In the genomic region with DNA sequence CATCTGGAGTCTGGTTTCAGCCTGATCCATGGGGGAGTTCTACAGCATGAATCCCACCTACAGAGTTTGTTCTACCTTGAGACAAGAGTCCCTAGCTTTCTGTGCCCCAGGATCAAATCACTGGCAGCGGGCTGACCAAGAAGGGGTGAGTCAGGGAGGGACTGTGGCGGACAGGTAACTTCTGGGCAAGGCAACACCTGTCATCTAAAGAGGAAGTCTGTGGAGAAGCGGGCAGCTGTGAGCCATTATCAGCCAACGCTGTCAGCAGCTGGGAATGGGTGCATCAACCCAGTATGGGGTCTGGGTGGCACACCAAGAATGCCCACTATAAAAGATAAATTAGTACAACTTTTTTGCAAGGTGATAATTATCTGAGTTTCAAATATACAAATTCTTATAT, we compare ENCODE assay signal across 21 cellular contexts.
"Had no signal": no experiment of that assay in that cellular context is flagged by ENCODE, and none has a peak within 500 bp of the region (broad histone marks: within the 10 kb centered on the region; RNA-seq: fewer than 3 reads in every experiment).

No MANE protein-coding gene starts in this region.

- H3K27me3 Mint-ChIP-seq: activated B cell treated with CpG ODN at 0.5 μM for 24 hours; activated CD4-positive, alpha-beta T cell treated with anti-CD3 and anti-CD28 coated beads for 36 hours; activated naive CD4-positive, alpha-beta T cell treated with anti-CD3 and anti-CD28 coated beads, Interleukin-2, amount 50 U/mL, for 24 hours; brain; progenitor cell of endocrine pancreas; T-helper 17 cell had no signal

- H3K27ac Mint-ChIP-seq: activated B cell treated with CpG ODN at 0.5 μM for 24 hours; activated CD4-positive, alpha-beta T cell treated with anti-CD3 and anti-CD28 coated beads for 36 hours; activated naive CD4-positive, alpha-beta T cell treated with anti-CD3 and anti-CD28 coated beads, Interleukin-2, amount 50 U/mL, for 24 hours; activated T-cell treated with anti-CD3 and anti-CD28 coated beads, Interleukin-2, amount 50 U/mL, for 72 hours; brain; natural killer cell; progenitor cell of endocrine pancreas had no signal

- ATAC-seq: activated CD4-positive, alpha-beta T cell treated with anti-CD3 and anti-CD28 coated beads for 36 hours; activated T-cell treated with anti-CD3 and anti-CD28 coated beads, Interleukin-2, amount 50 U/mL, for 72 hours; gastroesophageal sphincter; heart right ventricle; natural killer cell; stimulated activated naive CD8-positive, alpha-beta T cell treated with anti-CD3 and anti-CD28 coated beads, Interleukin-15, Interleukin-2, amounts not matched to agents 100 U/mL and 50 U/mL, for 24 hours; T-helper 17 cell; upper lobe of right lung had no signal

- H3K9me3 Mint-ChIP-seq: activated T-cell treated with anti-CD3 and anti-CD28 coated beads, Interleukin-2, amount 50 U/mL, for 72 hours; natural killer cell had no signal

- H3K27me3 ChIP-seq: gastroesophageal sphincter, heart right ventricle, sigmoid colon, spleen, upper lobe of right lung had no signal

- H3K4me3 ChIP-seq: gastroesophageal sphincter, heart right ventricle, left ventricle myocardium inferior, sigmoid colon, spleen, upper lobe of right lung had no signal

- H3K4me1 Mint-ChIP-seq: activated B cell treated with CpG ODN at 0.5 μM for 24 hours; activated CD4-positive, alpha-beta T cell treated with anti-CD3 and anti-CD28 coated beads for 36 hours; activated naive CD4-positive, alpha-beta T cell treated with anti-CD3 and anti-CD28 coated beads, Interleukin-2, amount 50 U/mL, for 24 hours; brain; natural killer cell; T-helper 17 cell had no signal

- H3K4me1 ChIP-seq: gastroesophageal sphincter, heart right ventricle, left ventricle myocardium inferior, sigmoid colon, spleen, upper lobe of right lung had no signal

- H3K9me3 ChIP-seq: upper lobe of right lung had no signal

- H3K27ac ChIP-seq: epithelial cell of prostate, gastroesophageal sphincter, heart right ventricle, left ventricle myocardium inferior, sigmoid colon, spleen, upper lobe of right lung had no signal

- H3K4me3 Mint-ChIP-seq: activated B cell treated with CpG ODN at 0.5 μM for 24 hours; activated CD4-positive, alpha-beta T cell treated with anti-CD3 and anti-CD28 coated beads for 36 hours; activated naive CD4-positive, alpha-beta T cell treated with anti-CD3 and anti-CD28 coated beads, Interleukin-2, amount 50 U/mL, for 24 hours; activated T-cell treated with anti-CD3 and anti-CD28 coated beads, Interleukin-2, amount 50 U/mL, for 72 hours; brain; natural killer cell; T-helper 17 cell had no signal

- DNase-seq: activated B cell treated with CpG ODN at 0.5 μM for 24 hours; activated CD4-positive, alpha-beta T cell treated with anti-CD3 and anti-CD28 coated beads for 36 hours; activated CD4-positive, alpha-beta T cell treated with anti-CD3 and anti-CD28 coated beads, Interleukin-2, amount 50 U/mL, for 4 hours; activated gamma-delta T cell treated with Interleukin-2 at 50 U/mL for 16 hours; activated T-cell treated with anti-CD3 and anti-CD28 coated beads, Interleukin-2, amount 50 U/mL, for 72 hours; anterior cingulate cortex; heart right ventricle; left ventricle myocardium inferior; natural killer cell; retina; sigmoid colon; spleen; stimulated activated CD4-positive, alpha-beta T cell treated with anti-CD3 and anti-CD28 coated beads, Interleukin-4, amount 100 ng/mL, for 1 hour; stimulated activated naive CD8-positive, alpha-beta T cell treated with anti-CD3 and anti-CD28 coated beads, Interleukin-15, Interleukin-2, amounts not matched to agents 100 U/mL and 50 U/mL, for 24 hours; T-helper 17 cell; upper lobe of right lung had no signal
